8 cellular contexts compared by ENCODE assay signal in genomic region chr7:5701085-5701914, GRCh38.
DNase-seq lines count a peak whose midpoint lies in the region; ATAC-seq and TF ChIP-seq lines count a peak whose summit lies in the region.

No MANE protein-coding gene starts in this region.

- no peak for TF ChIP-seq RAD21 in SK-N-SH (IDR thresholded peaks at IDR 0.05; ENCODE audit: low read length)

- H3K79me2 ChIP-seq in SK-N-SH (ENCODE audit: insufficient read depth): peaks cover 61% of the 10 kb centered on the region

- CTCF ChIA-PET in SK-N-SH (lab: Yijun Ruan, JAX): interaction anchor here (0.6 to 10.3 kb wide), 7 partner anchors 8 to 208 kb away, joined by 3 to 168 read pairs (median 70); no protein-coding TSS in a partner anchor

- H3K4me2 ChIP-seq in SK-N-SH: no peak overlapping the region

- H3K27ac Mint-ChIP-seq in memory B cell: peak overlapping the region; percentile 93

- no peak overlapping the region for H3K27ac ChIP-seq in SK-N-SH (ENCODE audit: low read depth in 2 of 2, low read length in 1 of 2)
- peak overlapping the region in 1 of 5 donors; percentile 59 for H3K27ac ChIP-seq in adrenal gland

- H3K9me3 ChIP-seq in SK-N-SH: no peaks in the 10 kb centered on the region
- no peaks in the 10 kb centered on the region for H3K9me3 ChIP-seq in adrenal gland (replicated peaks in 1 of 3)

- no peaks in the 10 kb centered on the region for H3K27me3 Mint-ChIP-seq in activated T-cell treated with anti-CD3 and anti-CD28 coated beads, Interleukin-2, amount 50 U/mL, for 4 hours (ENCODE audit: low read depth)
- H3K27me3 Mint-ChIP-seq in memory B cell: no peaks in the 10 kb centered on the region

- peaks cover 15 to 23% of the 10 kb centered on the region in 2 experiments for H3K4me1 ChIP-seq in SK-N-SH (ENCODE audit: control insufficient read depth in 1 of 2, insufficient read depth in 2 of 2, low read depth in 1 of 2, low read length in 1 of 2)
- peaks cover 21 to 72% of the 10 kb centered on the region in 2 donors for H3K4me1 ChIP-seq in adrenal gland (replicated peaks in 1 of 2)

- peaks cover 30% of the 10 kb centered on the region for H3K36me3 Mint-ChIP-seq in activated T-cell treated with anti-CD3 and anti-CD28 coated beads, Interleukin-2, amount 50 U/mL, for 4 hours (ENCODE audit: insufficient read depth)
- H3K36me3 Mint-ChIP-seq in memory B cell: peaks cover 10% of the 10 kb centered on the region

- POLR2A ChIA-PET in SK-N-SH (lab: Yijun Ruan, JAX): interaction anchor here (2.6 kb wide), 1 partner anchor 9 kb away, joined by 7 read pairs; no protein-coding TSS in a partner anchor

- no peak for TF ChIP-seq CTCF in SK-N-SH (IDR thresholded peaks at IDR 0.05)
- no peak for TF ChIP-seq CTCF in adrenal gland (IDR thresholded peaks at IDR 0.05)

- WGBS in SK-N-SH (ENCODE audit: low lambda C conversion rate): 88% methylated on average over 14 of the region's 14 CpGs
- WGBS in adrenal gland, 4 donors: 86 to 90% (median 88%) methylated on average over 14 of the region's 14 CpGs

- no peak overlapping the region for H3K4me3 ChIP-seq in SK-N-SH (ENCODE audit: low read depth in 2 of 2, low read length in 1 of 2)
- no peak overlapping the region for H3K4me3 ChIP-seq in adrenal gland

- H3K9ac ChIP-seq in SK-N-SH: no peak overlapping the region

- H4K20me1 ChIP-seq in SK-N-SH (ENCODE audit: insufficient read depth): no peaks in the 10 kb centered on the region

- peaks cover 48 to 64% of the 10 kb centered on the region in 2 experiments for H3K36me3 ChIP-seq in SK-N-SH (replicated peaks in 1 of 2; ENCODE audit: control insufficient read depth in 1 of 2, insufficient read depth in 2 of 2, low read length in 1 of 2)
- H3K36me3 ChIP-seq in adrenal gland (replicated peaks in 1 of 2): peaks cover 0 to 22% of the 10 kb centered on the region in 2 donors

- H3F3A ChIP-seq in SK-N-SH (replicated peaks; ENCODE audit: insufficient read depth): peaks cover 20% of the 10 kb centered on the region

- no peak for DNase-seq in SK-N-SH
- peak; percentile 52 for DNase-seq in activated T-cell treated with anti-CD3 and anti-CD28 coated beads, Interleukin-2, amount 50 U/mL, for 4 hours
- peak in 1 of 2 donors; percentile 40 for DNase-seq in memory B cell (ENCODE audit: low spot score in 2 of 2)
- peak; percentile 75 for DNase-seq in stimulated activated naive CD8-positive, alpha-beta T cell treated with anti-CD3 and anti-CD28 coated beads, Interleukin-15, Interleukin-2, amounts not matched to agents 100 U/mL and 50 U/mL, for 24 hours
- no peak for DNase-seq in NCI-H510A treated with DMSO at 0.1 percent for 48 hours (lab: John Stamatoyannopoulos, UW)
- no peak for DNase-seq in adrenal gland

- no peak overlapping the region for H2AFZ ChIP-seq in SK-N-SH (ENCODE audit: low read depth)

- H3K9me3 Mint-ChIP-seq in activated T-cell treated with anti-CD3 and anti-CD28 coated beads, Interleukin-2, amount 50 U/mL, for 4 hours: no peaks in the 10 kb centered on the region
- no peaks in the 10 kb centered on the region for H3K9me3 Mint-ChIP-seq in memory B cell

- H3K9me2 ChIP-seq in SK-N-SH: no peaks in the 10 kb centered on the region

- no peaks in the 10 kb centered on the region for H3K27me3 ChIP-seq in SK-N-SH (ENCODE audit: insufficient read depth)
- H3K27me3 ChIP-seq in adrenal gland: no peaks in the 10 kb centered on the region

- peaks cover 73% of the 10 kb centered on the region for H3K4me1 Mint-ChIP-seq in activated T-cell treated with anti-CD3 and anti-CD28 coated beads, Interleukin-2, amount 50 U/mL, for 4 hours (ENCODE audit: low read depth)
- H3K4me1 Mint-ChIP-seq in memory B cell: peaks cover 43% of the 10 kb centered on the region

- no peak for TF ChIP-seq EP300 in SK-N-SH (IDR thresholded peaks at IDR 0.05; ENCODE audit: borderline replicate concordance in 1 of 2, low read depth in 1 of 2, low read length in 1 of 2)

- ATAC-seq in SK-N-SH treated with all-trans-retinoic acid at 6 μM for 48 hours (no peak), memory B cell (ENCODE audit: low read depth) (peak; percentile 29), HG02938 (IDR thresholded peaks at IDR 0.05; ENCODE audit: unreplicated experiment) (no peak)
- peak; percentile 66 to 71 for ATAC-seq in activated T-cell treated with anti-CD3 and anti-CD28 coated beads, Interleukin-2, amount 50 U/mL, for 4 hours
- ATAC-seq in stimulated activated naive CD8-positive, alpha-beta T cell treated with anti-CD3 and anti-CD28 coated beads, Interleukin-15, Interleukin-2, amounts not matched to agents 100 U/mL and 50 U/mL, for 24 hours: peak; percentile 77

- H3K4me3 Mint-ChIP-seq in activated T-cell treated with anti-CD3 and anti-CD28 coated beads, Interleukin-2, amount 50 U/mL, for 4 hours: peak overlapping the region; percentile 3
- H3K4me3 Mint-ChIP-seq in memory B cell: peak overlapping the region; percentile 40

- no peak for TF ChIP-seq POLR2A in adrenal gland (IDR thresholded peaks at IDR 0.05)

- intact Hi-C loops in adrenal gland (cut with DNase I): no loop called here

TF ChIP-seq in SK-N-SH, 30 proteins besides CTCF, POLR2A, EP300 and RAD21 (continues in another document):
- TF ChIP-seq PBX3 (IDR thresholded peaks at IDR 0.05) (no peak; the same call in 1 of the 2 replicates), USF2 (IDR thresholded peaks at IDR 0.05; ENCODE audit: borderline replicate concordance, low read depth, low read length) (no peak), MEF2A (IDR thresholded peaks at IDR 0.05; ENCODE audit: borderline replicate concordance, low read depth) (no peak)

TF ChIP-seq in SK-N-SH treated with all-trans-retinoic acid at 6 μM for 48 hours, 23 proteins besides CTCF, POLR2A, EP300 and RAD21:
- TF ChIP-seq ESRRG (CRISPR knock-in tag; IDR thresholded peaks at IDR 0.05) (no peak), TSHZ2 (CRISPR knock-in tag; IDR thresholded peaks at IDR 0.05) (no peak), BACH2 (CRISPR knock-in tag; IDR thresholded peaks at IDR 0.05; ENCODE audit: borderline replicate concordance) (no peak)

Comparison
In these comparisons a context has a peak if more than half of its experiments do, and no peak if none do; other contexts are left out.
1. DNase-seq: peak in activated T-cell treated with anti-CD3 and anti-CD28 coated beads, Interleukin-2, amount 50 U/mL, for 4 hours (single experiment) and stimulated activated naive CD8-positive, alpha-beta T cell treated with anti-CD3 and anti-CD28 coated beads, Interleukin-15, Interleukin-2, amounts not matched to agents 100 U/mL and 50 U/mL, for 24 hours (single experiment); none in SK-N-SH (single experiment), NCI-H510A treated with DMSO at 0.1 percent for 48 hours (single experiment) and adrenal gland (0 of 7).
2. ATAC-seq: peak in activated T-cell treated with anti-CD3 and anti-CD28 coated beads, Interleukin-2, amount 50 U/mL, for 4 hours (2 of 2), memory B cell (single experiment) and stimulated activated naive CD8-positive, alpha-beta T cell treated with anti-CD3 and anti-CD28 coated beads, Interleukin-15, Interleukin-2, amounts not matched to agents 100 U/mL and 50 U/mL, for 24 hours (single experiment); none in SK-N-SH treated with all-trans-retinoic acid at 6 μM for 48 hours (single experiment) and HG02938 (single experiment).